In the genomic region with DNA sequence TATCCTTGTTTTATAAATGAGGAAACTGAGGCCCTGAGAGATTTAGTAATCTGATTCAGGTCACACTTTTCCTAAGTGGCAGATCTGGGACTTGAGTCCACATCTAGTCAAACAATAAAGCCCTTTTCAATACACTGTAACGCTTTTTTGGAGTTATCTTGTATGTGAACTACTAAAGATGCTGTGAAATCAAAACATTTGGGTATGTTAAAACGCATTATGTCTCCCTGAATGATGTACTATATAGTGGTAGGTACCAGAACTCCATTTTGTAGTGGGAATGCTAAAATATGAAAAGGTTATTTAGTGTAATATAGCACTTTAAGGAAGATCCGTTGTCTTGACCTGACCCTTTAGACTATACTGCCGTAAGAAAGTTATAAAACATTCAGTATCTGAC, we compare ENCODE assay signal across 1 cellular context.
A peak's percentile ranks its signal among the peaks of the same experiment; 100 is the strongest.
TF ChIP-seq lines count a peak whose summit lies in the region.

No MANE protein-coding gene starts in this region.

TF ChIP-seq in GM12878, 131 proteins besides CTCF, POLR2A, EP300 and RAD21:
- no peak for TF ChIP-seq EGR1 (IDR thresholded peaks at IDR 0.05; ENCODE audit: borderline replicate concordance in 1 of 2, low read depth in 2 of 2, low read length in 2 of 2)
- peak; percentile 55; the same call in 1 of the 2 replicates for TF ChIP-seq NFXL1 (IDR thresholded peaks at IDR 0.05; ENCODE audit: borderline replicate concordance)
TF ChIP-seq in GM12878: peak in this region for 1.
